8 cellular contexts compared by ENCODE assay signal in genomic region chr10:79178614-79179403, GRCh38.
DNase-seq lines count a peak whose midpoint lies in the region; ATAC-seq and TF ChIP-seq lines count a peak whose summit lies in the region.

No MANE protein-coding gene starts in this region.

- no peak overlapping the region for H3K9ac ChIP-seq in mammary epithelial cell (ENCODE audit: insufficient read depth, low read length)

- no peak overlapping the region for H3K27ac ChIP-seq in A673 (ENCODE audit: low read depth, low read length, poor library complexity, severe bottlenecking)
- no peak overlapping the region for H3K27ac ChIP-seq in mammary epithelial cell (ENCODE audit: insufficient read depth, low read depth, low read length)

- CTCF ChIA-PET in A673 (lab: Charles Lee), result no interaction called here
- CTCF ChIA-PET in Calu3 (lab: Charles Lee), result interaction anchor here (1.5 kb wide), 1 partner anchor 17 kb away, joined by 4 read pairs; no protein-coding TSS in a partner anchor
- CTCF ChIA-PET in mammary epithelial cell (lab: Charles Lee; ENCODE audit: low non-redundant PET), result interaction anchor here (0.7 kb wide), 1 partner anchor 13 kb away, joined by 3 read pairs; no protein-coding TSS in a partner anchor

- no peak overlapping the region for H3K27ac Mint-ChIP-seq in Calu3 (ENCODE audit: unreplicated experiment)

- ATAC-seq in GM18519 (IDR thresholded peaks at IDR 0.05; ENCODE audit: low FRiP score, unreplicated experiment), result no peak

- peaks cover 30% of the 10 kb centered on the region for H3K4me1 Mint-ChIP-seq in Calu3 (ENCODE audit: low read depth, unreplicated experiment)

- DNase-seq in A673 (ENCODE audit: low spot score), result peak; percentile 30
- peak; percentile 67 for DNase-seq in HT1080 (ENCODE audit: low read depth)
- DNase-seq in amniotic epithelial cell (ENCODE audit: low read depth), result peak; percentile 94
- peak; percentile 86 for DNase-seq in kidney epithelial cell (ENCODE audit: low read depth)
- DNase-seq in Calu3, result no peak
- no peak for DNase-seq in NCI-H524 treated with DMSO at 0.1 percent for 48 hours (lab: John Stamatoyannopoulos, UW)
- no peak for DNase-seq in mammary epithelial cell

- no peaks in the 10 kb centered on the region for H3K9me3 Mint-ChIP-seq in Calu3 (ENCODE audit: low read depth, unreplicated experiment)

- H2AFZ ChIP-seq in mammary epithelial cell (ENCODE audit: low read depth, low read length), result no peak overlapping the region

- H3K36me3 ChIP-seq in A673 (ENCODE audit: insufficient read depth, low read length, poor library complexity, severe bottlenecking) (no peaks in the 10 kb centered on the region), kidney epithelial cell (ENCODE audit: control insufficient read depth, insufficient read depth, low read length) (peaks cover 3% of the 10 kb centered on the region), mammary epithelial cell (ENCODE audit: insufficient read depth, low read length) (no peaks in the 10 kb centered on the region)

- 47% methylated on average over 4 of the region's 9 CpGs for WGBS in mammary epithelial cell (ENCODE audit: low coverage, missing lambda C conversion rate)

- BruUV-seq in A673 (replicated peaks; lab: Mats Ljungman, UMichigan) (no TSS peak), Calu3 (replicated peaks; lab: Mats Ljungman, UMichigan) (no TSS peak), mammary epithelial cell (replicated peaks; lab: Mats Ljungman, UMichigan) (no TSS peak)

- H3K4me3 ChIP-seq in A673 (ENCODE audit: low read depth, low read length, poor library complexity, severe bottlenecking), result no peak overlapping the region
- H3K4me3 ChIP-seq in kidney epithelial cell (ENCODE audit: low read depth, low read length), result no peak overlapping the region
- no peak overlapping the region for H3K4me3 ChIP-seq in mammary epithelial cell (replicated peaks in 1 of 3; ENCODE audit: insufficient read depth in 1 of 3, low read depth in 2 of 3, low read length in 3 of 3)

- H4K20me1 ChIP-seq in mammary epithelial cell (ENCODE audit: insufficient read depth, low read length), result no peaks in the 10 kb centered on the region

- no peak overlapping the region for H3K4me3 Mint-ChIP-seq in Calu3 (ENCODE audit: low read depth, unreplicated experiment)

- dilution Hi-C loops in mammary epithelial cell (cut with HindIII; ENCODE audit: low sequenced_read_pairs), result no loop called here

- H3K27me3 ChIP-seq in A673 (replicated peaks; ENCODE audit: insufficient read depth, low read depth, low read length, poor library complexity), result no peaks in the 10 kb centered on the region
- H3K27me3 ChIP-seq in kidney epithelial cell (ENCODE audit: control insufficient read depth, insufficient read depth, low read length), result no peaks in the 10 kb centered on the region
- H3K27me3 ChIP-seq in mammary epithelial cell (ENCODE audit: insufficient read depth, low read length), result no peaks in the 10 kb centered on the region

- H3K9me3 ChIP-seq in A673 (ENCODE audit: low read depth, low read length, poor library complexity, severe bottlenecking) (no peaks in the 10 kb centered on the region), mammary epithelial cell (replicated peaks; ENCODE audit: insufficient read depth, low read length) (no peaks in the 10 kb centered on the region)

- intact Hi-C loops in A673 (cut with micrococcal nuclease; ENCODE audit: unreplicated experiment), result no loop called here
- intact Hi-C loops in Calu3 (cut with micrococcal nuclease; ENCODE audit: unreplicated experiment), result no loop called here
- intact Hi-C loops in mammary epithelial cell (cut with micrococcal nuclease), result no loop called here

- H3K27me3 Mint-ChIP-seq in Calu3 (ENCODE audit: unreplicated experiment), result no peaks in the 10 kb centered on the region

- H3K79me2 ChIP-seq in mammary epithelial cell (ENCODE audit: insufficient read depth, low read length), result no peaks in the 10 kb centered on the region

- TF ChIP-seq CTCF in A673 (conservative IDR thresholded peaks at IDR 0.05; ENCODE audit: low read depth, low read length) (no peak), kidney epithelial cell (IDR thresholded peaks at IDR 0.05; ENCODE audit: insufficient read depth, low read length, poor library complexity, severe bottlenecking) (peak; percentile 4), Calu3 (IDR thresholded peaks at IDR 0.05; ENCODE audit: unreplicated experiment) (no peak), mammary epithelial cell (conservative IDR thresholded peaks at IDR 0.05 in 1 of 2, IDR thresholded peaks at IDR 0.05 in 1 of 2; ENCODE audit: extremely low read depth in 1 of 2, insufficient read depth in 1 of 2, low read depth in 1 of 2, low read length in 2 of 2) (no peak)

- no peak overlapping the region for H3K4me2 ChIP-seq in mammary epithelial cell (ENCODE audit: insufficient read depth, low read depth, low read length)

- H3K36me3 Mint-ChIP-seq in Calu3 (ENCODE audit: insufficient read depth, unreplicated experiment), result no peaks in the 10 kb centered on the region

- POLR2A ChIA-PET in A673 (lab: Charles Lee; ENCODE audit: low non-redundant PET), result interaction anchor here (0.6 kb wide), 1 partner anchor 47 kb away, joined by 3 read pairs; no protein-coding TSS in a partner anchor

- peaks cover 16% of the 10 kb centered on the region for H3K4me1 ChIP-seq in A673 (ENCODE audit: insufficient read depth, low read length, poor library complexity, severe bottlenecking)
- peaks cover 44% of the 10 kb centered on the region for H3K4me1 ChIP-seq in mammary epithelial cell (ENCODE audit: insufficient read depth, low read length)

- in situ Hi-C loops in mammary epithelial cell (cut with MboI; ENCODE audit: low sequenced_read_pairs in 2 of 2), result no loop called here

Comparison
In these comparisons a context has a peak if more than half of its experiments do, and no peak if none do; other contexts are left out.
1. DNase-seq: peak in A673 (single experiment), HT1080 (single experiment), amniotic epithelial cell (single experiment) and kidney epithelial cell (single experiment); none in Calu3 (single experiment), NCI-H524 treated with DMSO at 0.1 percent for 48 hours (single experiment) and mammary epithelial cell (single experiment).